ENCODE assay signal across 21 cellular contexts in genomic region chr19:27393591-27393990, GRCh38.
DNase-seq lines count a peak whose midpoint lies in the region; ATAC-seq and TF ChIP-seq lines count a peak whose summit lies in the region.
"Had no signal": no experiment of that assay in that cellular context is flagged by ENCODE, and none has a peak within 500 bp of the region (broad histone marks: within the 10 kb centered on the region; RNA-seq: fewer than 3 reads in every experiment).

No MANE protein-coding gene starts in this region.

- no peak overlapping the region for H3K9ac ChIP-seq in endodermal cell (ENCODE audit: extremely low read depth, low read length, poor library complexity, severe bottlenecking)
- H3K9ac ChIP-seq: BLaER1 treated with 17β-estradiol and CSF1 and Interleukin-3, amounts not matched to agents 10 nM and 100 nM had no signal

- in situ Hi-C loops in SK-MEL-5 (cut with HindIII; ENCODE audit: low pct_unique_long_range_greater_than_20kb, low sequenced_read_pairs), result no loop called here

- peaks cover 9% of the 10 kb centered on the region for H3K36me3 Mint-ChIP-seq in endodermal cell (ENCODE audit: low read depth)
- H3K36me3 Mint-ChIP-seq: CD8-positive, alpha-beta T cell had no signal

- no peak for ATAC-seq in HG03354 (IDR thresholded peaks at IDR 0.05; ENCODE audit: poor library complexity, severe bottlenecking, unreplicated experiment)
- ATAC-seq: CD8-positive, alpha-beta T cell; GM12878 had no signal

- H3K27ac Mint-ChIP-seq in endodermal cell, result no peak overlapping the region
- H3K27ac Mint-ChIP-seq: CD4-positive, alpha-beta T cell; CD8-positive, alpha-beta T cell had no signal

- no peak for TF ChIP-seq CTCF in endodermal cell (conservative IDR thresholded peaks at IDR 0.05)
- no peak for TF ChIP-seq CTCF in BE2C (IDR thresholded peaks at IDR 0.05; ENCODE audit: low read depth, low read length)

- H3K36me3 ChIP-seq in endodermal cell (ENCODE audit: control insufficient read depth, insufficient read depth, low read length) (no peaks in the 10 kb centered on the region), BE2C (no peaks in the 10 kb centered on the region)
- H3K36me3 ChIP-seq: BLaER1 treated with 17β-estradiol and CSF1 and Interleukin-3, amounts not matched to agents 10 nM and 100 nM had no signal

- no peaks in the 10 kb centered on the region for H3K4me1 Mint-ChIP-seq in endodermal cell

- 81 to 86% methylated on average over 2 of the region's 2 CpGs for WGBS in endodermal cell (ENCODE audit: insufficient coverage in 1 of 2, insufficient read length in 1 of 2), 2 experiments

- DNase-seq in COLO829 (ENCODE audit: low spot score), result peak; percentile 5
- peak; percentile 99 for DNase-seq in SK-MEL-5 (ENCODE audit: low read depth, low spot score)
- DNase-seq in endodermal cell, result no peak
- DNase-seq in BE2C, result no peak
- no peak for DNase-seq in NCI-H2081 treated with DMSO at 0.1 percent for 48 hours (lab: John Stamatoyannopoulos, UW)
- DNase-seq: 8988T; ACHN; CD4-positive, alpha-beta T cell; CD8-positive, alpha-beta T cell; COR-L47; DMS 273 treated with DMSO at 0.1 percent for 48 hours; DMS153; DMS53; DMS79; DND-41; EL; GDM1 had no signal

- H3K27ac ChIP-seq in endodermal cell (ENCODE audit: low read depth, low read length), result no peak overlapping the region
- H3K27ac ChIP-seq: BLaER1 treated with 17β-estradiol and CSF1 and Interleukin-3, amounts not matched to agents 10 nM and 100 nM; C4-2B had no signal

- no peaks in the 10 kb centered on the region for H3K27me3 Mint-ChIP-seq in endodermal cell (ENCODE audit: insufficient read depth)
- H3K27me3 Mint-ChIP-seq: CD4-positive, alpha-beta T cell had no signal

- H3K4me1 ChIP-seq in endodermal cell (ENCODE audit: control insufficient read depth, insufficient read depth, low read length) (no peaks in the 10 kb centered on the region), BE2C (no peaks in the 10 kb centered on the region)
- H3K4me1 ChIP-seq: BLaER1 treated with 17β-estradiol and CSF1 and Interleukin-3, amounts not matched to agents 10 nM and 100 nM had no signal

- peak overlapping the region; percentile 1 for H3K4me3 ChIP-seq in endodermal cell (ENCODE audit: low read length)
- no peak overlapping the region for H3K4me3 ChIP-seq in BE2C (ENCODE audit: low read depth, low read length)
- H3K4me3 ChIP-seq: BLaER1 treated with 17β-estradiol and CSF1 and Interleukin-3, amounts not matched to agents 10 nM and 100 nM; GM12878 had no signal

- no peak overlapping the region for H3K4me3 Mint-ChIP-seq in endodermal cell
- H3K4me3 Mint-ChIP-seq: CD4-positive, alpha-beta T cell; CD8-positive, alpha-beta T cell had no signal

- H3K27me3 ChIP-seq in endodermal cell (ENCODE audit: control insufficient read depth, insufficient read depth, low read length, poor library complexity, severe bottlenecking) (no peaks in the 10 kb centered on the region), BE2C (no peaks in the 10 kb centered on the region)
- H3K27me3 ChIP-seq: BLaER1 treated with 17β-estradiol and CSF1 and Interleukin-3, amounts not matched to agents 10 nM and 100 nM had no signal

- H3K9me3 Mint-ChIP-seq in endodermal cell, result peaks cover 100% of the 10 kb centered on the region

- H3K9me3 ChIP-seq in endodermal cell (ENCODE audit: control insufficient read depth, low read length) (peaks cover 100% of the 10 kb centered on the region), BE2C (peaks cover 4% of the 10 kb centered on the region; the same call in 1 of the 2 replicates)

Comparison
In these comparisons a context has a peak if more than half of its experiments do, and no peak if none do; other contexts are left out.
1. DNase-seq: peak in COLO829 (single experiment) and SK-MEL-5 (single experiment); none in endodermal cell (single experiment), BE2C (single experiment) and NCI-H2081 treated with DMSO at 0.1 percent for 48 hours (single experiment).